In the genomic region with DNA sequence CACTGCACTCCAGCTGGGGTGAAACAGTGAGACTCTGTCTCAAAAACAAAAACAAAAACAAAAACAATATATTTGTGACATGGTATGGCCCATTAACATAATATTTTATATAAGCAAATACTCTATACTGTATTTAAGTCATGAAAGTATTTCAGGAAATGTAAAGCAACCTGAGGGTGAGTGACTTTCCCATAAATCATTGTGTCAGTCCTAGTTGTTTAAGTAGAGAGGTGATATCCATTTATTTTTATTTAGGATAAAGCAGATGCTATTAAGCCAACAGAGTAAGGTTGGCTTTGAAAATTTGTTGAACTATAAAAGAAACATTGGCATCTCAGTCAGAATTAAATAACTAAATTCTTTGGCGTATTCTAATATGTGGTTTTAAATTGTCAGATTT, we compare ENCODE assay signal across 28 cellular contexts.
"Had no signal": no experiment of that assay in that cellular context is flagged by ENCODE, and none has a peak within 500 bp of the region (broad histone marks: within the 10 kb centered on the region; RNA-seq: fewer than 3 reads in every experiment).

No MANE protein-coding gene starts in this region.

- DNase-seq: cortex of kidney; dermis blood vessel endothelial cell; dorsolateral prefrontal cortex; effector CD4-positive, alpha-beta T cell; effector CD8-positive, alpha-beta T cell; effector memory CD4-positive, alpha-beta T cell; effector memory CD8-positive, alpha-beta T cell; endodermal cell; erythroblast; esophagus squamous epithelium; foreskin fibroblast; foreskin keratinocyte; foreskin melanocyte; gastrocnemius medialis; glutamatergic neuron; head of caudate nucleus; heart left ventricle; heart right ventricle; hippocampal formation had no signal

- H2AFZ ChIP-seq: hepatocyte had no signal

- H3K9me3 ChIP-seq: esophagus muscularis mucosa, esophagus squamous epithelium, gastrocnemius medialis, gastroesophageal sphincter, heart left ventricle, heart right ventricle had no signal

- H3K4me3 ChIP-seq: coronary artery, dorsolateral prefrontal cortex, esophagus muscularis mucosa, esophagus squamous epithelium, gastrocnemius medialis, gastroesophageal sphincter, heart left ventricle, heart right ventricle, hepatocyte had no signal

- H3K27ac ChIP-seq: coronary artery, epithelial cell of prostate, esophagus muscularis mucosa, esophagus squamous epithelium, foreskin keratinocyte, gastrocnemius medialis, gastroesophageal sphincter, heart left ventricle, heart right ventricle, hepatocyte had no signal

- H3K4me2 ChIP-seq: hepatocyte had no signal

- ATAC-seq: effector memory CD8-positive, alpha-beta T cell; esophagus mucosa; foreskin keratinocyte; gastrocnemius medialis; gastroesophageal sphincter; heart left ventricle; heart right ventricle had no signal

- FAIRE-seq: endometrium, endothelial cell of umbilical vein, frontal cortex had no signal

- H3K27me3 ChIP-seq: dorsolateral prefrontal cortex, esophagus muscularis mucosa, esophagus squamous epithelium, foreskin keratinocyte, gastrocnemius medialis, gastroesophageal sphincter, heart left ventricle, heart right ventricle, hepatocyte had no signal

- H3K36me3 ChIP-seq: gastrocnemius medialis, gastroesophageal sphincter had no signal
